Comparison of ENCODE assay signal across 19 cellular contexts in the genomic region with DNA sequence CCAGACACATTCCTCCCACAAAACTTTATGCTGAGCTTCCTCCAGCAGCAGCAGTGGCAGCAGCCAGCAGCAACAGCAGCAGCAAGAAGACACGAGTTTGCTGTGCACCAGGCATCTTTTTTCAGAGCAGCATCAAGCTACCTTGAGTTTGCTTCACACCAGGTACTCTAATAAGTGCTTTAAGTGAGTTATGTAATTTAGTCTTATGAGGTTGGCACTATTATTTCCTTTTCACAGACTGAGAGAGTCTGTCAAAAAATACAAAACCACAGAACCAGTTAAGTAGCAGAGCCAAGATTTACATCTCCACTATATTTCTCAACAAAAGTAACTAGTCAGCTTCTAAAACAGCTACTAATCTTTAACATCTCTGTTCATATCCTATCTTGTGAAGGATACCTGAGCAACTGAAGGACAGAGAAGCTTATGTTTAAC. TPM values are rescaled to one million over a fixed set of nuclear protein-coding genes. Genes with fewer than 3 reads are reported as not detected.
DNase-seq lines count a peak whose midpoint lies in the region; ATAC-seq, FAIRE-seq and TF ChIP-seq lines count a peak whose summit lies in the region.
"Had no signal": no experiment of that assay in that cellular context is flagged by ENCODE, and none has a peak within 500 bp of the region (broad histone marks: within the 10 kb centered on the region; RNA-seq: fewer than 3 reads in every experiment).

No MANE protein-coding gene starts in this region.

- no peaks in the 10 kb centered on the region for H3K9me2 ChIP-seq in PC-3 (replicated peaks; ENCODE audit: low read length)

- no peak for FAIRE-seq in K562 (lab: Jason Lieb, UNC)
- FAIRE-seq: A549 had no signal

- no peak for TF ChIP-seq RAD21 in K562 (CRISPR knock-in tag; conservative IDR thresholded peaks at IDR 0.05 in 1 of 2, IDR thresholded peaks at IDR 0.05 in 1 of 2)

- H3K27me3 Mint-ChIP-seq in activated CD4-positive, alpha-beta T cell treated with anti-CD3 and anti-CD28 coated beads, Interleukin-2, amount 10 ng/mL, durations not matched to agents 24 days and 14 days, result no peaks in the 10 kb centered on the region
- H3K27me3 Mint-ChIP-seq in T-cell (no peaks in the 10 kb centered on the region), nephron progenitor cell (ENCODE audit: low read depth, poor library complexity) (no peaks in the 10 kb centered on the region)

- H3K4me1 ChIP-seq in K562 (replicated peaks in 1 of 2; ENCODE audit: control insufficient read depth in 2 of 2, insufficient read depth in 2 of 2, low read length in 2 of 2), result peaks cover 10 to 32% of the 10 kb centered on the region in 2 experiments; a peak in 4 of 5 replicates
- H3K4me1 ChIP-seq in PC-3 (ENCODE audit: insufficient read depth, low read length), result peaks cover 8% of the 10 kb centered on the region; the same call in 1 of the 2 replicates
- H3K4me1 ChIP-seq: A549 had no signal

- CTCF ChIA-PET in T-cell (lab: Charles Lee), result interaction anchor here in 1 of 2 donors (0.8 to 1.1 kb wide), 6 partner anchors 10 to 72 kb away, joined by 3 to 4 read pairs (median 3); a partner anchor contains a TSS
- CTCF ChIA-PET in K562 (lab: Yijun Ruan, JAX; ENCODE audit: low intra/inter-chr PET ratio), result interaction anchor here (0.9 kb wide), 1 partner anchor 22 kb away, joined by 3 read pairs; no protein-coding TSS in a partner anchor
- CTCF ChIA-PET in PC-3 (lab: Charles Lee), result no interaction called here

- in situ Hi-C loops in K562 (cut with MboI), result no loop called here

- peaks cover 5% of the 10 kb centered on the region for H3K9me3 Mint-ChIP-seq in activated CD4-positive, alpha-beta T cell treated with anti-CD3 and anti-CD28 coated beads, Interleukin-2, amount 10 ng/mL, durations not matched to agents 24 days and 14 days
- H3K9me3 Mint-ChIP-seq in T-cell (no peaks in the 10 kb centered on the region), nephron progenitor cell (no peaks in the 10 kb centered on the region)

- no peaks in the 10 kb centered on the region for H3K27me3 ChIP-seq in K562 (ENCODE audit: control insufficient read depth in 2 of 2, insufficient read depth in 2 of 2, low read length in 2 of 2)
- no peaks in the 10 kb centered on the region for H3K27me3 ChIP-seq in PC-3 (ENCODE audit: low read length)
- H3K27me3 ChIP-seq: testis had no signal

- H3K36me3 Mint-ChIP-seq in activated CD4-positive, alpha-beta T cell treated with anti-CD3 and anti-CD28 coated beads, Interleukin-2, amount 10 ng/mL, durations not matched to agents 24 days and 14 days (ENCODE audit: low read depth), result peaks cover 49% of the 10 kb centered on the region
- H3K36me3 Mint-ChIP-seq in T-cell, result peaks cover 8% of the 10 kb centered on the region
- H3K36me3 Mint-ChIP-seq in nephron progenitor cell (ENCODE audit: low read depth), result peaks cover 50% of the 10 kb centered on the region

- TF ChIP-seq CTCF in K562 (IDR thresholded peaks at IDR 0.05 in 2 of 3, conservative IDR thresholded peaks at IDR 0.05 in 1 of 3; ENCODE audit: insufficient read depth in 2 of 3, low read depth in 1 of 3, low read length in 3 of 3) (no peak), nephron progenitor cell (IDR thresholded peaks at IDR 0.05) (no peak), PC-3 (conservative IDR thresholded peaks at IDR 0.05; ENCODE audit: low read depth, low read length) (no peak)

- TF ChIP-seq EP300 in K562 (IDR thresholded peaks at IDR 0.05; ENCODE audit: low read length), result no peak

- H3K27ac ChIP-seq in K562 (ENCODE audit: extremely low read depth, low read depth, low read length), result peak overlapping the region; percentile 19; the same call in 1 of the 3 replicates
- no peak overlapping the region for H3K27ac ChIP-seq in PC-3 (ENCODE audit: low read length)
- H3K27ac ChIP-seq: A549, coronary artery, testis had no signal

- POLR2A ChIA-PET in T-cell (lab: Charles Lee), result interaction anchor here (0.7 to 1.3 kb wide), 4 partner anchors 10 to 60 kb away, joined by 3 to 6 read pairs (median 4); no protein-coding TSS in a partner anchor
- POLR2A ChIA-PET in K562 (lab: Yijun Ruan, JAX), result interaction anchor here (0.6 to 2.5 kb wide), 7 partner anchors 8 to 343 kb away, joined by 3 to 15 read pairs (median 6); no protein-coding TSS in a partner anchor
- POLR2A ChIA-PET in PC-3 (lab: Charles Lee; ENCODE audit: unreplicated experiment), result interaction anchor here (0.6 kb wide), 1 partner anchor 21 kb away, joined by 3 read pairs; no protein-coding TSS in a partner anchor

- H3K4me2 ChIP-seq in K562 (ENCODE audit: insufficient read depth, low read length) (no peak overlapping the region), PC-3 (ENCODE audit: low read length) (no peak overlapping the region)
- H3K4me2 ChIP-seq: A549 had no signal

- intact Hi-C loops in activated CD4-positive, alpha-beta T cell treated with anti-CD3 and anti-CD28 coated beads, Interleukin-2, amount 10 ng/mL, durations not matched to agents 24 days and 14 days (cut with micrococcal nuclease), result no loop called here
- intact Hi-C loops in K562 (cut with micrococcal nuclease), result no loop called here
- intact Hi-C loops in PC-3 (cut with micrococcal nuclease), result no loop called here
- intact Hi-C loops in posterior vena cava (cut with DNase I), result no loop called here

- no peak overlapping the region for H3K9ac ChIP-seq in K562 (ENCODE audit: insufficient read depth in 1 of 2, low read depth in 2 of 2, low read length in 2 of 2)
- H3K9ac ChIP-seq in PC-3 (ENCODE audit: low read length), result no peak overlapping the region

- H3K4me1 Mint-ChIP-seq in activated CD4-positive, alpha-beta T cell treated with anti-CD3 and anti-CD28 coated beads, Interleukin-2, amount 10 ng/mL, durations not matched to agents 24 days and 14 days, result peaks cover 52% of the 10 kb centered on the region
- H3K4me1 Mint-ChIP-seq in T-cell (peaks cover 66 to 77% (median 76%) of the 10 kb centered on the region in 3 donors), nephron progenitor cell (peaks cover 8% of the 10 kb centered on the region)

- no peak overlapping the region for H3K4me3 ChIP-seq in K562
- H3K4me3 ChIP-seq in PC-3 (ENCODE audit: low read length), result no peak overlapping the region
- H3K4me3 ChIP-seq: A549, coronary artery, testis had no signal

- peak overlapping the region; percentile 25 for H3K4me3 Mint-ChIP-seq in activated CD4-positive, alpha-beta T cell treated with anti-CD3 and anti-CD28 coated beads, Interleukin-2, amount 10 ng/mL, durations not matched to agents 24 days and 14 days
- H3K4me3 Mint-ChIP-seq in T-cell (peak overlapping the region; percentile 62 to 63 (median 63)), nephron progenitor cell (no peak overlapping the region)

- H2AFZ ChIP-seq in K562 (ENCODE audit: low read depth, low read length), result no peak overlapping the region
- H2AFZ ChIP-seq in PC-3 (ENCODE audit: low read length), result no peak overlapping the region

- peak overlapping the region; percentile 43 for H3K27ac Mint-ChIP-seq in activated CD4-positive, alpha-beta T cell treated with anti-CD3 and anti-CD28 coated beads, Interleukin-2, amount 10 ng/mL, durations not matched to agents 24 days and 14 days
- peak overlapping the region; percentile 98 to 99 for H3K27ac Mint-ChIP-seq in T-cell
- H3K27ac Mint-ChIP-seq in nephron progenitor cell, result peak overlapping the region; percentile 97

- H3F3A ChIP-seq in PC-3 (ENCODE audit: low read length, unreplicated experiment), result no peaks in the 10 kb centered on the region

- H3K79me2 ChIP-seq in K562 (ENCODE audit: control insufficient read depth, insufficient read depth, low read length), result peaks cover 93% of the 10 kb centered on the region
- H3K79me2 ChIP-seq in PC-3 (ENCODE audit: low read length), result peaks cover 74% of the 10 kb centered on the region

- peak; percentile 80 to 89 (median 85) for ATAC-seq in T-cell (replicated peaks in 1 of 4)
- ATAC-seq in K562, result peak; percentile 5; the same call in 1 of the 3 replicates
- ATAC-seq in PC-3, result no peak
- ATAC-seq in GM21723 (IDR thresholded peaks at IDR 0.05; ENCODE audit: unreplicated experiment), result no peak
- ATAC-seq: A549 had no signal

- H4K20me1 ChIP-seq in K562 (replicated peaks; ENCODE audit: control insufficient read depth, insufficient read depth, low read length), result no peaks in the 10 kb centered on the region
- H4K20me1 ChIP-seq in PC-3 (ENCODE audit: low read length), result no peaks in the 10 kb centered on the region

- DNase-seq in activated CD4-positive, alpha-beta T cell treated with anti-CD3 and anti-CD28 coated beads, Interleukin-2, amount 10 ng/mL, durations not matched to agents 24 days and 14 days, result no peak
- no peak for DNase-seq in activated CD4-positive, alpha-beta T cell treated with anti-CD3 and anti-CD28 coated beads, Interleukin-2, amount 50 U/mL, for 4 hours
- DNase-seq in T-cell, result peak in 20 of 34 experiments; percentile 9 to 61 (median 24)
- DNase-seq in K562 (ENCODE audit: extremely low read depth in 1 of 4, low spot score in 3 of 4), result no peak
- no peak for DNase-seq in nephron progenitor cell
- no peak for DNase-seq in PC-3
- DNase-seq in posterior vena cava (ENCODE audit: low spot score), result no peak
- DNase-seq: amniotic stem cell; COR-L47; HCEC 1CT; Karpas-422; NCI-H1930; NCI-H524 treated with DMSO at 0.1 percent for 48 hours; RPMI8226; stimulated activated CD4-positive, alpha-beta T cell treated with anti-CD3 and anti-CD28 coated beads, Interleukin-12 subunit alpha, Interleukin-12 subunit beta, amount 100 ng/mL, for 4 hours; testis had no signal

- BruUV-seq in K562 (replicated peaks; lab: Mats Ljungman, UMichigan) (no TSS peak), PC-3 (replicated peaks; lab: Mats Ljungman, UMichigan) (no TSS peak)

- WGBS in K562 (ENCODE audit: insufficient coverage, low coverage, missing lambda C conversion rate), result 25% methylated on average over 1 of the region's 1 CpG

- no peaks in the 10 kb centered on the region for H3K9me1 ChIP-seq in K562 (ENCODE audit: control insufficient read depth, insufficient read depth, low read length)

- H3K9me3 ChIP-seq in K562 (replicated peaks; ENCODE audit: control insufficient read depth, insufficient read depth, low read depth, low read length) (no peaks in the 10 kb centered on the region), PC-3 (ENCODE audit: low read length) (no peaks in the 10 kb centered on the region)
- H3K9me3 ChIP-seq: A549, testis had no signal

- H3K36me3 ChIP-seq in K562 (ENCODE audit: control insufficient read depth, insufficient read depth, low read length) (peaks cover 69% of the 10 kb centered on the region), PC-3 (ENCODE audit: low read depth, low read length) (peaks cover 10% of the 10 kb centered on the region)

- no peak for TF ChIP-seq POLR2A in K562 (conservative IDR thresholded peaks at IDR 0.05)

RNA-seq across cellular contexts. Expression of a gene that starts 23.7 kb away (rescaled TPM):
- total RNA-seq in activated CD4-positive, alpha-beta T cell treated with anti-CD3 and anti-CD28 coated beads, Interleukin-2, amount 10 ng/mL, durations not matched to agents 24 days and 14 days, result 52.6 and 56.2 TPM in 2 replicates
- total RNA-seq in T-cell (10 to 100 TPM; 44.9 to 59.4 (median 46.8) TPM), K562 (2014; rRNA removed) (34.7 and 36.4 TPM in 2 replicates), K562 (2014; rRNA removed; fragmentation: Illumina TruSeq; extraction: Trizol) (64.8 and 74.0 TPM in 2 replicates), K562 (2015; rRNA removed; fragmentation: Illumina TruSeq; extraction: Trizol) (60.3 and 61.5 TPM in 2 replicates), K562 (2021) (80.4 and 87.0 TPM in 2 replicates), PC-3 (2014; rRNA removed) (25.8 and 27.9 TPM in 2 replicates), posterior vena cava (10 to 100 TPM; 33.9 to 36.9 TPM)
- 23.7 and 84.5 TPM in 2 replicates for total RNA-seq in K562 (2011; cell fraction: chromatin; rRNA removed; ENCODE audit: low replicate concordance)
- 11.0 and 16.3 TPM in 2 replicates for total RNA-seq in K562 (2011; cell fraction: nucleolus; rRNA removed)
- 31.1 and 32.8 TPM in 2 replicates for total RNA-seq in K562 (2011; cell fraction: nucleoplasm; rRNA removed)
- polyA plus RNA-seq in K562 (2011; rRNA removed) (54.2 and 83.6 TPM in 2 replicates), K562 (2014; fragmentation: Illumina TruSeq; extraction: Trizol) (124 and 130 TPM in 2 replicates), K562 (2014; fragmentation: Nextera tagmentation; extraction: Ambion mirVana) (10 to 100 TPM; 27.5 to 31.2 TPM), K562 (2014; rRNA removed) (51.2 and 53.5 TPM in 2 replicates)
- 30.0 and 36.4 TPM in 2 replicates for polyA plus RNA-seq in K562 (2011; cell fraction: cytosol; rRNA removed)
- 43.2 and 52.8 TPM in 2 replicates for polyA plus RNA-seq in K562 (2011; cell fraction: nucleus; rRNA removed)
- 68.7 and 70.4 TPM in 2 replicates for polyA plus RNA-seq in K562 (2012)
- polyA minus RNA-seq in K562 (2011; rRNA and poly(A)+ RNA removed), result 126 and 143 TPM in 2 replicates
- 54.5 and 56.1 TPM in 2 replicates for polyA minus RNA-seq in K562 (2011; cell fraction: cytosol; rRNA and poly(A)+ RNA removed)
- 19.8 and 32.3 TPM in 2 replicates for polyA minus RNA-seq in K562 (2011; cell fraction: nucleus; rRNA and poly(A)+ RNA removed)

Comparison
In these comparisons a context has a peak if more than half of its experiments do, and no peak if none do; other contexts are left out.
1. DNase-seq: peak in T-cell (20 of 34); none in activated CD4-positive, alpha-beta T cell treated with anti-CD3 and anti-CD28 coated beads, Interleukin-2, amount 10 ng/mL, durations not matched to agents 24 days and 14 days (single experiment), activated CD4-positive, alpha-beta T cell treated with anti-CD3 and anti-CD28 coated beads, Interleukin-2, amount 50 U/mL, for 4 hours (0 of 2), K562 (0 of 4), nephron progenitor cell (single experiment), PC-3 (single experiment) and posterior vena cava (single experiment).
2. H3K27ac Mint-ChIP-seq: peak in every context shown above with its lines; median percentile 98 in T-cell; 97 in nephron progenitor cell; 43 in activated CD4-positive, alpha-beta T cell treated with anti-CD3 and anti-CD28 coated beads, Interleukin-2, amount 10 ng/mL, durations not matched to agents 24 days and 14 days.
3. ATAC-seq: peak in T-cell (4 of 4) and K562 (single experiment); none in PC-3 (single experiment) and GM21723 (single experiment).